8 cellular contexts compared by ENCODE assay signal in genomic region chr11:95417832-95418231, GRCh38.
"Had no signal": no experiment of that assay in that cellular context is flagged by ENCODE, and none has a peak within 500 bp of the region (broad histone marks: within the 10 kb centered on the region; RNA-seq: fewer than 3 reads in every experiment).

No MANE protein-coding gene starts in this region.

- H3K4me3 ChIP-seq: GM12878 had no signal

- FAIRE-seq: G401.6, GM12878, GM12891, GM12892, GM18507, GM19239 had no signal

- ATAC-seq: GM12878 had no signal

- DNase-seq: GDM1, GF-D8 had no signal
